ENCODE assay signal across 23 cellular contexts in genomic region chr7:70654979-70655378, GRCh38.
"Had no signal": no experiment of that assay in that cellular context is flagged by ENCODE, and none has a peak within 500 bp of the region (broad histone marks: within the 10 kb centered on the region; RNA-seq: fewer than 3 reads in every experiment).

No MANE protein-coding gene starts in this region.

- H3K27ac Mint-ChIP-seq: activated naive CD4-positive, alpha-beta T cell treated with anti-CD3 and anti-CD28 coated beads for 36 hours; activated naive CD8-positive, alpha-beta T cell treated with anti-CD3 and anti-CD28 coated beads, Interleukin-2, amount 10 ng/mL, durations not matched to agents 7 days and 5 days; naive thymus-derived CD4-positive, alpha-beta T cell; progenitor cell of endocrine pancreas; T-cell; T-helper 2 cell treated with Interferon-gamma antibody and Interleukin-4, amounts not matched to agents 5 μg/mL and 100 μg/mL, for 36 hours had no signal

- H3K27ac ChIP-seq: foreskin keratinocyte, lower lobe of right lung, vagina had no signal

- DNase-seq: activated CD4-positive, alpha-beta T cell treated with anti-CD3 and anti-CD28 coated beads for 1 hour; activated CD4-positive, alpha-beta T cell treated with anti-CD3 and anti-CD28 coated beads, Interleukin-2, amount 50 U/mL, for 4 hours; activated CD8-positive, alpha-beta memory T cell treated with anti-CD3 and anti-CD28 coated beads, Interleukin-2, amount 50 U/mL, for 48 hours; activated naive CD4-positive, alpha-beta T cell treated with anti-CD3 and anti-CD28 coated beads for 36 hours; activated naive CD8-positive, alpha-beta T cell treated with anti-CD3 and anti-CD28 coated beads, Interleukin-2, amount 10 ng/mL, durations not matched to agents 7 days and 5 days; activated T-cell treated with anti-CD3 and anti-CD28 coated beads, Interleukin-2, amount 50 U/mL, for 4 hours; dermis blood vessel endothelial cell; effector CD8-positive, alpha-beta T cell; erythroblast; foreskin keratinocyte; hippocampal formation; lower lobe of right lung; naive thymus-derived CD4-positive, alpha-beta T cell; retina; stimulated activated CD4-positive, alpha-beta T cell treated with anti-CD3 and anti-CD28 coated beads, Interleukin-12 subunit alpha, Interleukin-12 subunit beta, amount 100 ng/mL, for 4 hours; stimulated activated CD4-positive, alpha-beta T cell treated with anti-CD3 and anti-CD28 coated beads, Interleukin-4, amount 100 ng/mL, for 4 hours; stimulated activated naive CD8-positive, alpha-beta T cell treated with anti-CD3 and anti-CD28 coated beads, Interleukin-15, Interleukin-2, amounts not matched to agents 100 U/mL and 50 U/mL, for 24 hours; T-cell; trophoblast cell had no signal

- H3K36me3 ChIP-seq: lower lobe of right lung, vagina had no signal

- H3K27me3 Mint-ChIP-seq: progenitor cell of endocrine pancreas had no signal

- H3K4me3 Mint-ChIP-seq: activated naive CD4-positive, alpha-beta T cell treated with anti-CD3 and anti-CD28 coated beads for 36 hours; activated naive CD8-positive, alpha-beta T cell treated with anti-CD3 and anti-CD28 coated beads, Interleukin-2, amount 10 ng/mL, durations not matched to agents 7 days and 5 days; activated T-cell treated with anti-CD3 and anti-CD28 coated beads, Interleukin-2, amount 50 U/mL, for 4 hours; naive thymus-derived CD4-positive, alpha-beta T cell; neural crest cell; T-cell; T-helper 2 cell treated with Interferon-gamma antibody and Interleukin-4, amounts not matched to agents 5 μg/mL and 100 μg/mL, for 36 hours had no signal

- ATAC-seq: activated T-cell treated with anti-CD3 and anti-CD28 coated beads, Interleukin-2, amount 50 U/mL, for 4 hours; foreskin keratinocyte; lower lobe of right lung; naive thymus-derived CD4-positive, alpha-beta T cell; stimulated activated naive CD8-positive, alpha-beta T cell treated with anti-CD3 and anti-CD28 coated beads, Interleukin-15, Interleukin-2, amounts not matched to agents 100 U/mL and 50 U/mL, for 24 hours; T-cell had no signal

- H3K4me1 ChIP-seq: foreskin keratinocyte, lower lobe of right lung, vagina had no signal

- H3K36me3 Mint-ChIP-seq: T-cell had no signal

- H3K9me3 Mint-ChIP-seq: neural crest cell had no signal

- H3K27me3 ChIP-seq: foreskin keratinocyte, vagina had no signal

- H3K4me3 ChIP-seq: lower lobe of right lung, vagina had no signal

- H3K9me3 ChIP-seq: lower lobe of right lung, vagina had no signal
